1 cellular context compared by ENCODE assay signal in the genomic region with DNA sequence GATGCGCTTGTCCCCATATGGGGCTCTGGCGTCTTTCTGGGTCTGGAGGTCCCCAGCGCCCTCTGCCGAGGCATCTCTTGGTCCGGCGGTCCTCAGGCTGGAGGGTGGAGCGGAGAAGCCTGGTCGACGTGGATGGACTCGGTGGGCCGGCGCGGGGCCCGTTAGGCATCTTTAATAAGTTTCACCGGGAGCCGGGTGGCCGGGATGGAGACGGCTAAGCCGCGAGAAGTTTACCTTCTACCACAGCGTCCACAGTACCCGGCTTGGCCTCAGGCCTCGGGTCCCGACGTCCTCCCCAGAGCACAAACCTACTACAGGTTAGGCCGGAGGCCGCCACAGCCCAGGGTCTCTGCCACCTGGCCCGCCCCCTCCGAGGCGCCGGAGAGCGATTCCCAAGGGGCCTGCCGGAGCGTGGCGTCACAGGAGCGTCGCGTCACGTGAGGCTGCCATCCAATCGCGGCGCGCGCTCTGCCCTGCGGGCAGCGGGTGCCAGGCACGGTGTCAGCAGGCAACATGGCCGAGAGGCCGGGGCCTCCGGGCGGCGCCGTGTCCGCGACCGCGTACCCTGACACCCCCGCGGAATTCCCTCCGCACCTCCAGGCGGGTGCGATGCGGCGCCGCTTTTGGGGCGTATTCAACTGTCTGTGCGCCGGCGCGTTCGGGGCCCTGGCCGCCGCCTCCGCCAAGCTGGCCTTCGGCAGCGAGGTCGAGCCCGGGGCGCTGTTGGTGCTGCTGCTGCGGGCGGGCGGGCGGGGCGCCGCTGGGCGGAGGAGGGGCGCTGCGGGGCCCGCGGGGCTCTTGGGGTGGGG.
TF ChIP-seq lines count a peak whose summit lies in the region.

A gene (plus strand): TSS at position 501 of the 809 bp plus-strand sequence. CDS start 13 bp downstream, at position 514.

TF ChIP-seq in HEK293, 187 proteins besides CTCF, POLR2A, EP300 and RAD21 (continued from another document and continues in another):
- TF ChIP-seq, protein P1, sequence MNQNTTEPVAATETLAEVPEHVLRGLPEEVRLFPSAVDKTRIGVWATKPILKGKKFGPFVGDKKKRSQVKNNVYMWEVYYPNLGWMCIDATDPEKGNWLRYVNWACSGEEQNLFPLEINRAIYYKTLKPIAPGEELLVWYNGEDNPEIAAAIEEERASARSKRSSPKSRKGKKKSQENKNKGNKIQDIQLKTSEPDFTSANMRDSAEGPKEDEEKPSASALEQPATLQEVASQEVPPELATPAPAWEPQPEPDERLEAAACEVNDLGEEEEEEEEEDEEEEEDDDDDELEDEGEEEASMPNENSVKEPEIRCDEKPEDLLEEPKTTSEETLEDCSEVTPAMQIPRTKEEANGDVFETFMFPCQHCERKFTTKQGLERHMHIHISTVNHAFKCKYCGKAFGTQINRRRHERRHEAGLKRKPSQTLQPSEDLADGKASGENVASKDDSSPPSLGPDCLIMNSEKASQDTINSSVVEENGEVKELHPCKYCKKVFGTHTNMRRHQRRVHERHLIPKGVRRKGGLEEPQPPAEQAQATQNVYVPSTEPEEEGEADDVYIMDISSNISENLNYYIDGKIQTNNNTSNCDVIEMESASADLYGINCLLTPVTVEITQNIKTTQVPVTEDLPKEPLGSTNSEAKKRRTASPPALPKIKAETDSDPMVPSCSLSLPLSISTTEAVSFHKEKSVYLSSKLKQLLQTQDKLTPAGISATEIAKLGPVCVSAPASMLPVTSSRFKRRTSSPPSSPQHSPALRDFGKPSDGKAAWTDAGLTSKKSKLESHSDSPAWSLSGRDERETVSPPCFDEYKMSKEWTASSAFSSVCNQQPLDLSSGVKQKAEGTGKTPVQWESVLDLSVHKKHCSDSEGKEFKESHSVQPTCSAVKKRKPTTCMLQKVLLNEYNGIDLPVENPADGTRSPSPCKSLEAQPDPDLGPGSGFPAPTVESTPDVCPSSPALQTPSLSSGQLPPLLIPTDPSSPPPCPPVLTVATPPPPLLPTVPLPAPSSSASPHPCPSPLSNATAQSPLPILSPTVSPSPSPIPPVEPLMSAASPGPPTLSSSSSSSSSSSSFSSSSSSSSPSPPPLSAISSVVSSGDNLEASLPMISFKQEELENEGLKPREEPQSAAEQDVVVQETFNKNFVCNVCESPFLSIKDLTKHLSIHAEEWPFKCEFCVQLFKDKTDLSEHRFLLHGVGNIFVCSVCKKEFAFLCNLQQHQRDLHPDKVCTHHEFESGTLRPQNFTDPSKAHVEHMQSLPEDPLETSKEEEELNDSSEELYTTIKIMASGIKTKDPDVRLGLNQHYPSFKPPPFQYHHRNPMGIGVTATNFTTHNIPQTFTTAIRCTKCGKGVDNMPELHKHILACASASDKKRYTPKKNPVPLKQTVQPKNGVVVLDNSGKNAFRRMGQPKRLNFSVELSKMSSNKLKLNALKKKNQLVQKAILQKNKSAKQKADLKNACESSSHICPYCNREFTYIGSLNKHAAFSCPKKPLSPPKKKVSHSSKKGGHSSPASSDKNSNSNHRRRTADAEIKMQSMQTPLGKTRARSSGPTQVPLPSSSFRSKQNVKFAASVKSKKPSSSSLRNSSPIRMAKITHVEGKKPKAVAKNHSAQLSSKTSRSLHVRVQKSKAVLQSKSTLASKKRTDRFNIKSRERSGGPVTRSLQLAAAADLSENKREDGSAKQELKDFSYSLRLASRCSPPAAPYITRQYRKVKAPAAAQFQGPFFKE (tag by site-specific recombination; IDR thresholded peaks at IDR 0.05; ENCODE audit: borderline replicate concordance): no peak
- TF ChIP-seq SP7 (tag by site-specific recombination; IDR thresholded peaks at IDR 0.05) (peak; percentile 24; the same call in 1 of the 2 replicates), KLF8 (tag by site-specific recombination; IDR thresholded peaks at IDR 0.05) (peak; percentile 17; the same call in 1 of the 2 replicates), KLF9 (tag by site-specific recombination; IDR thresholded peaks at IDR 0.05; ENCODE audit: low read depth) (peak; percentile 69), ZNF701 (tag by site-specific recombination; IDR thresholded peaks at IDR 0.05) (no peak), SP2 (tag by site-specific recombination; IDR thresholded peaks at IDR 0.05) (peak; percentile 60), ZNF10 (tag by site-specific recombination; IDR thresholded peaks at IDR 0.05) (peak; percentile 57; the same call in 1 of the 2 replicates), ZNF521 (tag by site-specific recombination; IDR thresholded peaks at IDR 0.05) (no peak), ZNF629 (tag by site-specific recombination; IDR thresholded peaks at IDR 0.05) (peak; percentile 90), ZBTB8A (tag by site-specific recombination; IDR thresholded peaks at IDR 0.05) (peak; percentile 83), ZNF19 (tag by site-specific recombination; IDR thresholded peaks at IDR 0.05; ENCODE audit: low read depth) (no peak), ZNF561 (tag by site-specific recombination; IDR thresholded peaks at IDR 0.05; ENCODE audit: borderline replicate concordance) (0 out of 2 replicates have a peak, but pooled peaks have one; percentile 67), ZNF2 (tag by site-specific recombination; IDR thresholded peaks at IDR 0.05) (0 out of 2 replicates have a peak, but pooled peaks have one; percentile 27), GLI4 (tag by site-specific recombination; IDR thresholded peaks at IDR 0.05) (no peak), ZNF423 (tag by site-specific recombination; IDR thresholded peaks at IDR 0.05) (peak; percentile 85), ZXDB (tag by site-specific recombination; IDR thresholded peaks at IDR 0.05) (peak; percentile 70), ZFHX2 (tag by site-specific recombination; conservative IDR thresholded peaks at IDR 0.05) (no peak), ZIC2 (tag by site-specific recombination; IDR thresholded peaks at IDR 0.05) (peak; percentile 55), ZNF202 (tag by site-specific recombination; IDR thresholded peaks at IDR 0.05; ENCODE audit: borderline replicate concordance) (no peak), GLI2 (tag by site-specific recombination; IDR thresholded peaks at IDR 0.05; ENCODE audit: borderline replicate concordance, low read depth) (no peak), ZNF776 (tag by site-specific recombination; IDR thresholded peaks at IDR 0.05; ENCODE audit: borderline replicate concordance) (no peak), ZNF76 (tag by site-specific recombination; IDR thresholded peaks at IDR 0.05; ENCODE audit: borderline replicate concordance, low read depth) (peak; percentile 33; the same call in 1 of the 2 replicates), ZNF548 (tag by site-specific recombination; IDR thresholded peaks at IDR 0.05) (no peak), ZNF600 (tag by site-specific recombination; IDR thresholded peaks at IDR 0.05) (0 out of 2 replicates have a peak, but pooled peaks have one; percentile 19), KLF1 (tag by site-specific recombination; IDR thresholded peaks at IDR 0.05) (0 out of 2 replicates have a peak, but pooled peaks have one; percentile 11), ZNF501 (tag by site-specific recombination; IDR thresholded peaks at IDR 0.05) (0 out of 2 replicates have a peak, but pooled peaks have one; percentile 15), ZNF24 (tag by site-specific recombination; IDR thresholded peaks at IDR 0.05) (no peak), ZBTB20 (tag by site-specific recombination; IDR thresholded peaks at IDR 0.05) (0 out of 2 replicates have a peak, but pooled peaks have one; percentile 56), ZBTB21 (tag by site-specific recombination; IDR thresholded peaks at IDR 0.05) (peak; percentile 82), TRIM28 (IDR thresholded peaks at IDR 0.05; ENCODE audit: borderline replicate concordance, low read length) (no peak), GLIS2 (tag by site-specific recombination; IDR thresholded peaks at IDR 0.05) (peak; percentile 68), SP3 (tag by site-specific recombination; IDR thresholded peaks at IDR 0.05) (peak; percentile 33; the same call in 1 of the 2 replicates), ZNF843 (tag by site-specific recombination; IDR thresholded peaks at IDR 0.05) (0 out of 2 replicates have a peak, but pooled peaks have one; percentile 25), ZNF555 (tag by site-specific recombination; conservative IDR thresholded peaks at IDR 0.05) (no peak), ZBTB1 (tag by site-specific recombination; IDR thresholded peaks at IDR 0.05) (no peak)
- TF ChIP-seq, protein P2, sequence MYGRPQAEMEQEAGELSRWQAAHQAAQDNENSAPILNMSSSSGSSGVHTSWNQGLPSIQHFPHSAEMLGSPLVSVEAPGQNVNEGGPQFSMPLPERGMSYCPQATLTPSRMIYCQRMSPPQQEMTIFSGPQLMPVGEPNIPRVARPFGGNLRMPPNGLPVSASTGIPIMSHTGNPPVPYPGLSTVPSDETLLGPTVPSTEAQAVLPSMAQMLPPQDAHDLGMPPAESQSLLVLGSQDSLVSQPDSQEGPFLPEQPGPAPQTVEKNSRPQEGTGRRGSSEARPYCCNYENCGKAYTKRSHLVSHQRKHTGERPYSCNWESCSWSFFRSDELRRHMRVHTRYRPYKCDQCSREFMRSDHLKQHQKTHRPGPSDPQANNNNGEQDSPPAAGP (tag by site-specific recombination; IDR thresholded peaks at IDR 0.05): peak; percentile 38; the same call in 1 of the 2 replicates
- TF ChIP-seq, protein P3, sequence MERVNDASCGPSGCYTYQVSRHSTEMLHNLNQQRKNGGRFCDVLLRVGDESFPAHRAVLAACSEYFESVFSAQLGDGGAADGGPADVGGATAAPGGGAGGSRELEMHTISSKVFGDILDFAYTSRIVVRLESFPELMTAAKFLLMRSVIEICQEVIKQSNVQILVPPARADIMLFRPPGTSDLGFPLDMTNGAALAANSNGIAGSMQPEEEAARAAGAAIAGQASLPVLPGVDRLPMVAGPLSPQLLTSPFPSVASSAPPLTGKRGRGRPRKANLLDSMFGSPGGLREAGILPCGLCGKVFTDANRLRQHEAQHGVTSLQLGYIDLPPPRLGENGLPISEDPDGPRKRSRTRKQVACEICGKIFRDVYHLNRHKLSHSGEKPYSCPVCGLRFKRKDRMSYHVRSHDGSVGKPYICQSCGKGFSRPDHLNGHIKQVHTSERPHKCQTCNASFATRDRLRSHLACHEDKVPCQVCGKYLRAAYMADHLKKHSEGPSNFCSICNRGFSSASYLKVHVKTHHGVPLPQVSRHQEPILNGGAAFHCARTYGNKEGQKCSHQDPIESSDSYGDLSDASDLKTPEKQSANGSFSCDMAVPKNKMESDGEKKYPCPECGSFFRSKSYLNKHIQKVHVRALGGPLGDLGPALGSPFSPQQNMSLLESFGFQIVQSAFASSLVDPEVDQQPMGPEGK (tag by site-specific recombination; IDR thresholded peaks at IDR 0.05): peak; percentile 43
- TF ChIP-seq, protein P4, sequence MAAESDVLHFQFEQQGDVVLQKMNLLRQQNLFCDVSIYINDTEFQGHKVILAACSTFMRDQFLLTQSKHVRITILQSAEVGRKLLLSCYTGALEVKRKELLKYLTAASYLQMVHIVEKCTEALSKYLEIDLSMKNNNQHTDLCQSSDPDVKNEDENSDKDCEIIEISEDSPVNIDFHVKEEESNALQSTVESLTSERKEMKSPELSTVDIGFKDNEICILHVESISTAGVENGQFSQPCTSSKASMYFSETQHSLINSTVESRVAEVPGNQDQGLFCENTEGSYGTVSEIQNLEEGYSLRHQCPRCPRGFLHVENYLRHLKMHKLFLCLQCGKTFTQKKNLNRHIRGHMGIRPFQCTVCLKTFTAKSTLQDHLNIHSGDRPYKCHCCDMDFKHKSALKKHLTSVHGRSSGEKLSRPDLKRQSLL (tag by site-specific recombination; IDR thresholded peaks at IDR 0.05): no peak
- TF ChIP-seq, protein P5, sequence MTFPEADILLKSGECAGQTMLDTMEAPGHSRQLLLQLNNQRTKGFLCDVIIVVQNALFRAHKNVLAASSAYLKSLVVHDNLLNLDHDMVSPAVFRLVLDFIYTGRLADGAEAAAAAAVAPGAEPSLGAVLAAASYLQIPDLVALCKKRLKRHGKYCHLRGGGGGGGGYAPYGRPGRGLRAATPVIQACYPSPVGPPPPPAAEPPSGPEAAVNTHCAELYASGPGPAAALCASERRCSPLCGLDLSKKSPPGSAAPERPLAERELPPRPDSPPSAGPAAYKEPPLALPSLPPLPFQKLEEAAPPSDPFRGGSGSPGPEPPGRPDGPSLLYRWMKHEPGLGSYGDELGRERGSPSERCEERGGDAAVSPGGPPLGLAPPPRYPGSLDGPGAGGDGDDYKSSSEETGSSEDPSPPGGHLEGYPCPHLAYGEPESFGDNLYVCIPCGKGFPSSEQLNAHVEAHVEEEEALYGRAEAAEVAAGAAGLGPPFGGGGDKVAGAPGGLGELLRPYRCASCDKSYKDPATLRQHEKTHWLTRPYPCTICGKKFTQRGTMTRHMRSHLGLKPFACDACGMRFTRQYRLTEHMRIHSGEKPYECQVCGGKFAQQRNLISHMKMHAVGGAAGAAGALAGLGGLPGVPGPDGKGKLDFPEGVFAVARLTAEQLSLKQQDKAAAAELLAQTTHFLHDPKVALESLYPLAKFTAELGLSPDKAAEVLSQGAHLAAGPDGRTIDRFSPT (tag by site-specific recombination; IDR thresholded peaks at IDR 0.05): peak; percentile 100
- TF ChIP-seq, protein P6, sequence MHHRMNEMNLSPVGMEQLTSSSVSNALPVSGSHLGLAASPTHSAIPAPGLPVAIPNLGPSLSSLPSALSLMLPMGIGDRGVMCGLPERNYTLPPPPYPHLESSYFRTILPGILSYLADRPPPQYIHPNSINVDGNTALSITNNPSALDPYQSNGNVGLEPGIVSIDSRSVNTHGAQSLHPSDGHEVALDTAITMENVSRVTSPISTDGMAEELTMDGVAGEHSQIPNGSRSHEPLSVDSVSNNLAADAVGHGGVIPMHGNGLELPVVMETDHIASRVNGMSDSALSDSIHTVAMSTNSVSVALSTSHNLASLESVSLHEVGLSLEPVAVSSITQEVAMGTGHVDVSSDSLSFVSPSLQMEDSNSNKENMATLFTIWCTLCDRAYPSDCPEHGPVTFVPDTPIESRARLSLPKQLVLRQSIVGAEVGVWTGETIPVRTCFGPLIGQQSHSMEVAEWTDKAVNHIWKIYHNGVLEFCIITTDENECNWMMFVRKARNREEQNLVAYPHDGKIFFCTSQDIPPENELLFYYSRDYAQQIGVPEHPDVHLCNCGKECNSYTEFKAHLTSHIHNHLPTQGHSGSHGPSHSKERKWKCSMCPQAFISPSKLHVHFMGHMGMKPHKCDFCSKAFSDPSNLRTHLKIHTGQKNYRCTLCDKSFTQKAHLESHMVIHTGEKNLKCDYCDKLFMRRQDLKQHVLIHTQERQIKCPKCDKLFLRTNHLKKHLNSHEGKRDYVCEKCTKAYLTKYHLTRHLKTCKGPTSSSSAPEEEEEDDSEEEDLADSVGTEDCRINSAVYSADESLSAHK (tag by site-specific recombination; IDR thresholded peaks at IDR 0.05): 0 out of 2 replicates have a peak, but pooled peaks have one; percentile 8
- TF ChIP-seq, protein P7, sequence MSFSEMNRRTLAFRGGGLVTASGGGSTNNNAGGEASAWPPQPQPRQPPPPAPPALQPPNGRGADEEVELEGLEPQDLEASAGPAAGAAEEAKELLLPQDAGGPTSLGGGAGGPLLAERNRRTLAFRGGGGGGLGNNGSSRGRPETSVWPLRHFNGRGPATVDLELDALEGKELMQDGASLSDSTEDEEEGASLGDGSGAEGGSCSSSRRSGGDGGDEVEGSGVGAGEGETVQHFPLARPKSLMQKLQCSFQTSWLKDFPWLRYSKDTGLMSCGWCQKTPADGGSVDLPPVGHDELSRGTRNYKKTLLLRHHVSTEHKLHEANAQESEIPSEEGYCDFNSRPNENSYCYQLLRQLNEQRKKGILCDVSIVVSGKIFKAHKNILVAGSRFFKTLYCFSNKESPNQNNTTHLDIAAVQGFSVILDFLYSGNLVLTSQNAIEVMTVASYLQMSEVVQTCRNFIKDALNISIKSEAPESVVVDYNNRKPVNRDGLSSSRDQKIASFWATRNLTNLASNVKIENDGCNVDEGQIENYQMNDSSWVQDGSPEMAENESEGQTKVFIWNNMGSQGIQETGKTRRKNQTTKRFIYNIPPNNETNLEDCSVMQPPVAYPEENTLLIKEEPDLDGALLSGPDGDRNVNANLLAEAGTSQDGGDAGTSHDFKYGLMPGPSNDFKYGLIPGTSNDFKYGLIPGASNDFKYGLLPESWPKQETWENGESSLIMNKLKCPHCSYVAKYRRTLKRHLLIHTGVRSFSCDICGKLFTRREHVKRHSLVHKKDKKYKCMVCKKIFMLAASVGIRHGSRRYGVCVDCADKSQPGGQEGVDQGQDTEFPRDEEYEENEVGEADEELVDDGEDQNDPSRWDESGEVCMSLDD (tag by site-specific recombination; IDR thresholded peaks at IDR 0.05): no peak
